ENCODE assay signal across 11 cellular contexts in genomic region chr1:156663178-156663577, GRCh38. TPM values are rescaled to one million over a fixed set of nuclear protein-coding genes. Genes with fewer than 3 reads are reported as not detected.
DNase-seq lines count a peak whose midpoint lies in the region; ATAC-seq and TF ChIP-seq lines count a peak whose summit lies in the region.
"Had no signal": no experiment of that assay in that cellular context is flagged by ENCODE, and none has a peak within 500 bp of the region (broad histone marks: within the 10 kb centered on the region; RNA-seq: fewer than 3 reads in every experiment).

No MANE protein-coding gene starts in this region.

- intact Hi-C loops in Calu3 (cut with micrococcal nuclease; ENCODE audit: unreplicated experiment), result no loop called here

- H3K9me3 Mint-ChIP-seq in Calu3 (ENCODE audit: low read depth, unreplicated experiment) (no peaks in the 10 kb centered on the region), endothelial cell (ENCODE audit: unreplicated experiment) (no peaks in the 10 kb centered on the region), neural crest cell (no peaks in the 10 kb centered on the region)

- ATAC-seq in HG02623 (IDR thresholded peaks at IDR 0.05; ENCODE audit: unreplicated experiment), result no peak
- no peak for ATAC-seq in GM19035 (IDR thresholded peaks at IDR 0.05; ENCODE audit: unreplicated experiment)

- H3K27me3 Mint-ChIP-seq in Calu3 (ENCODE audit: unreplicated experiment) (no peaks in the 10 kb centered on the region), endothelial cell (ENCODE audit: unreplicated experiment) (peaks cover 24% of the 10 kb centered on the region), neural crest cell (ENCODE audit: low read depth) (peaks cover 49% of the 10 kb centered on the region)

- no peak for TF ChIP-seq CTCF in Calu3 (IDR thresholded peaks at IDR 0.05; ENCODE audit: unreplicated experiment)
- TF ChIP-seq CTCF in endothelial cell (IDR thresholded peaks at IDR 0.05; ENCODE audit: unreplicated experiment), result no peak
- no peak for TF ChIP-seq CTCF in neural crest cell (conservative IDR thresholded peaks at IDR 0.05)

- DNase-seq in Calu3, result no peak
- DNase-seq in NCI-H2171 (lab: John Stamatoyannopoulos, UW), result peak; percentile 85
- DNase-seq in endothelial cell (ENCODE audit: low spot score), result no peak
- DNase-seq in neural crest cell (ENCODE audit: low read depth, low spot score), result no peak
- DNase-seq in DMS153 (lab: John Stamatoyannopoulos, UW), result no peak
- DNase-seq in activated T-cell treated with anti-CD3 and anti-CD28 coated beads, Interleukin-2, amount 50 U/mL, for 48 hours, result no peak
- DNase-seq: NCI-H146 had no signal

- H3K27ac Mint-ChIP-seq in Calu3 (ENCODE audit: unreplicated experiment) (peak overlapping the region; percentile 2), endothelial cell (ENCODE audit: unreplicated experiment) (peak overlapping the region; percentile 92), neural crest cell (ENCODE audit: unreplicated experiment) (peak overlapping the region; percentile 99)

- CTCF ChIA-PET in Calu3 (lab: Charles Lee), result no interaction called here

- peaks cover 81% of the 10 kb centered on the region for H3K4me1 Mint-ChIP-seq in Calu3 (ENCODE audit: low read depth, unreplicated experiment)
- H3K4me1 Mint-ChIP-seq in endothelial cell (ENCODE audit: unreplicated experiment), result peaks cover 79% of the 10 kb centered on the region
- H3K4me1 Mint-ChIP-seq in neural crest cell, result peaks cover 89% of the 10 kb centered on the region

- H3K4me3 Mint-ChIP-seq in Calu3 (ENCODE audit: low read depth, unreplicated experiment) (no peak overlapping the region), endothelial cell (ENCODE audit: unreplicated experiment) (no peak overlapping the region), neural crest cell (peak overlapping the region; percentile 68)

- no TSS peak for BruUV-seq in Calu3 (replicated peaks; lab: Mats Ljungman, UMichigan)

- H3K36me3 Mint-ChIP-seq in Calu3 (ENCODE audit: insufficient read depth, unreplicated experiment) (peaks cover 34% of the 10 kb centered on the region), endothelial cell (ENCODE audit: low read depth, unreplicated experiment) (peaks cover 8% of the 10 kb centered on the region), neural crest cell (ENCODE audit: low read depth) (peaks cover 3% of the 10 kb centered on the region)

RNA-seq across cellular contexts. Expression of gene NES, which starts 14.0 kb away (rescaled TPM):
- 6.1 and 7.4 TPM in 2 replicates for total RNA-seq in Calu3 (2022)
- total RNA-seq in endothelial cell (ENCODE audit: unreplicated experiment), result 111 TPM
- total RNA-seq in neural crest cell, result 248 and 265 TPM in 2 replicates

RNA-seq across cellular contexts. Expression of gene BCAN, which starts 21.3 kb away (rescaled TPM):
- total RNA-seq in Calu3 (2022) (not detected in 2 replicates), endothelial cell (ENCODE audit: unreplicated experiment) (0.46 TPM), neural crest cell (2.4 and 3.1 TPM in 2 replicates)

RNA-seq across cellular contexts. Expression of gene CRABP2, which starts 42.2 kb away (rescaled TPM):
- total RNA-seq in Calu3 (2022) (17.6 and 27.3 TPM in 2 replicates), endothelial cell (ENCODE audit: unreplicated experiment) (9.5 TPM), neural crest cell (606 and 647 TPM in 2 replicates)

RNA-seq across cellular contexts. Expression of gene HAPLN2, which starts 44.0 kb away (rescaled TPM):
- total RNA-seq in Calu3 (2022), result 0.27 TPM in 1 of 2 replicates, not detected in the other
- 1.3 TPM for total RNA-seq in endothelial cell (ENCODE audit: unreplicated experiment)
- total RNA-seq in neural crest cell, result 0.70 and 0.91 TPM in 2 replicates
- total RNA-seq: renal cortical epithelial cell, urinary bladder had no signal

Comparison
In these comparisons a context has a peak if more than half of its experiments do, and no peak if none do; other contexts are left out.
1. H3K27ac Mint-ChIP-seq: peak in every context shown above with its lines; median percentile 99 in neural crest cell; 92 in endothelial cell; 2 in Calu3.
2. RNA of gene NES, which starts 14.0 kb away (total RNA-seq): 248 to 265 TPM in neural crest cell and 111 TPM in endothelial cell (single experiment); 6.1 to 7.4 TPM in Calu3; every median in the first group is over 10 times any median in the second.
3. RNA of gene CRABP2, which starts 42.2 kb away (total RNA-seq): 606 to 647 TPM in neural crest cell; 17.6 to 27.3 TPM in Calu3 and 9.5 TPM in endothelial cell (single experiment); every median in the first group is over 10 times any median in the second.